In genomic region chr22:20783300-20783673, GRCh38 we compare ENCODE assay signal across 32 cellular contexts. TPM values are rescaled to one million over a fixed set of nuclear protein-coding genes. Genes with fewer than 3 reads are reported as not detected.
"Had no signal": no experiment of that assay in that cellular context is flagged by ENCODE, and none has a peak within 500 bp of the region (broad histone marks: within the 10 kb centered on the region; RNA-seq: fewer than 3 reads in every experiment).

No MANE protein-coding gene starts in this region.

- H3K27me3 ChIP-seq: adrenal gland, ascending aorta, heart right ventricle, stomach, thyroid gland, upper lobe of left lung, vagina had no signal

- ATAC-seq: activated CD4-positive, alpha-beta T cell treated with anti-CD3 and anti-CD28 coated beads for 36 hours; activated CD8-positive, alpha-beta T cell treated with anti-CD3 and anti-CD28 coated beads, Interleukin-2, amount 10 ng/mL, durations not matched to agents 7 days and 5 days; activated T-cell treated with anti-CD3 and anti-CD28 coated beads, Interleukin-2, amount 50 U/mL, for 72 hours; esophagus mucosa; heart right ventricle; left lobe of liver; mucosa of descending colon; natural killer cell treated with Interleukin-12 subunit alpha and Interleukin-12 subunit beta and Interleukin-15 and Interleukin-18, amount 100 ng/mL, for 72 hours; sciatic nerve; stimulated activated effector memory CD8-positive, alpha-beta T cell treated with anti-CD3 and anti-CD28 coated beads, Interleukin-12 subunit alpha, Interleukin-12 subunit beta, amount 100 ng/mL, for 72 hours had no signal

- H3K4me3 ChIP-seq: adrenal gland, ascending aorta, heart right ventricle, lung, mucosa of descending colon, skin epidermis, stomach, thyroid gland, upper lobe of left lung, vagina had no signal

- H3K27me3 Mint-ChIP-seq: activated B cell treated with CpG ODN at 0.5 μM for 24 hours; activated CD4-positive, alpha-beta T cell treated with anti-CD3 and anti-CD28 coated beads for 36 hours; activated naive CD8-positive, alpha-beta T cell treated with anti-CD3 and anti-CD28 coated beads for 36 hours; natural killer cell treated with Interleukin-12 subunit alpha and Interleukin-12 subunit beta and Interleukin-15 and Interleukin-18, amount 100 ng/mL, for 72 hours; progenitor cell of endocrine pancreas had no signal

- H3K27ac Mint-ChIP-seq: activated CD4-positive, alpha-beta T cell treated with anti-CD3 and anti-CD28 coated beads for 36 hours; activated CD8-positive, alpha-beta T cell treated with anti-CD3 and anti-CD28 coated beads, Interleukin-2, amount 10 ng/mL, durations not matched to agents 7 days and 5 days; activated naive CD4-positive, alpha-beta T cell treated with anti-CD3 and anti-CD28 coated beads for 36 hours; activated naive CD8-positive, alpha-beta T cell treated with anti-CD3 and anti-CD28 coated beads for 36 hours; activated T-cell treated with anti-CD3 and anti-CD28 coated beads, Interleukin-2, amount 50 U/mL, for 72 hours; progenitor cell of endocrine pancreas had no signal

- H3K9me3 Mint-ChIP-seq: activated B cell treated with CpG ODN at 0.5 μM for 24 hours; activated naive CD4-positive, alpha-beta T cell treated with anti-CD3 and anti-CD28 coated beads for 36 hours; activated naive CD8-positive, alpha-beta T cell treated with anti-CD3 and anti-CD28 coated beads for 36 hours; activated T-cell treated with anti-CD3 and anti-CD28 coated beads, Interleukin-2, amount 50 U/mL, for 72 hours; natural killer cell treated with Interleukin-12 subunit alpha and Interleukin-12 subunit beta and Interleukin-15 and Interleukin-18, amount 100 ng/mL, for 72 hours; stimulated activated effector memory CD8-positive, alpha-beta T cell treated with anti-CD3 and anti-CD28 coated beads, Interleukin-12 subunit alpha, Interleukin-12 subunit beta, amount 100 ng/mL, for 72 hours had no signal

- H3K36me3 Mint-ChIP-seq: natural killer cell treated with Interleukin-12 subunit alpha and Interleukin-12 subunit beta and Interleukin-15 and Interleukin-18, amount 100 ng/mL, for 72 hours had no signal

- DNase-seq: activated B cell treated with CpG ODN at 0.5 μM for 24 hours; activated CD4-positive, alpha-beta T cell treated with anti-CD3 and anti-CD28 coated beads for 36 hours; activated CD8-positive, alpha-beta T cell treated with anti-CD3 and anti-CD28 coated beads, Interleukin-2, amount 10 ng/mL, durations not matched to agents 7 days and 5 days; activated effector memory CD4-positive, alpha-beta T cell treated with anti-CD3 and anti-CD28 coated beads, Interleukin-2, amount 50 U/mL, for 16 hours; activated naive CD4-positive, alpha-beta T cell treated with anti-CD3 and anti-CD28 coated beads for 36 hours; activated naive CD8-positive, alpha-beta T cell treated with anti-CD3 and anti-CD28 coated beads for 36 hours; activated T-cell treated with anti-CD3 and anti-CD28 coated beads for 4 hours; activated T-cell treated with anti-CD3 and anti-CD28 coated beads, Interleukin-2, amount 50 U/mL, for 72 hours; adrenal gland; caudate nucleus; foreskin fibroblast; heart right ventricle; kidney glomerular epithelial cell; mucosa of descending colon; stimulated activated CD4-positive, alpha-beta T cell treated with anti-CD3 and anti-CD28 coated beads, Interleukin-12 subunit alpha, Interleukin-12 subunit beta, amount 100 ng/mL, for 4 hours; stimulated activated CD4-positive, alpha-beta T cell treated with anti-CD3 and anti-CD28 coated beads, Interleukin-4, amount 100 ng/mL, for 24 hours; stomach; T-helper 2 cell; thyroid gland; upper lobe of left lung had no signal

- H3K9me3 ChIP-seq: adrenal gland, ascending aorta, heart right ventricle, mucosa of descending colon, stomach, thyroid gland, upper lobe of left lung, vagina had no signal

- H3K4me1 ChIP-seq: ascending aorta had no signal

- H3K27ac ChIP-seq: adrenal gland, ascending aorta, heart right ventricle, skin epidermis, stomach, thyroid gland, vagina had no signal

- H3K4me3 Mint-ChIP-seq: activated CD4-positive, alpha-beta T cell treated with anti-CD3 and anti-CD28 coated beads for 36 hours; activated CD8-positive, alpha-beta T cell treated with anti-CD3 and anti-CD28 coated beads, Interleukin-2, amount 10 ng/mL, durations not matched to agents 7 days and 5 days; activated naive CD4-positive, alpha-beta T cell treated with anti-CD3 and anti-CD28 coated beads for 36 hours; activated naive CD8-positive, alpha-beta T cell treated with anti-CD3 and anti-CD28 coated beads for 36 hours; activated T-cell treated with anti-CD3 and anti-CD28 coated beads, Interleukin-2, amount 50 U/mL, for 72 hours; natural killer cell treated with Interleukin-12 subunit alpha and Interleukin-12 subunit beta and Interleukin-15 and Interleukin-18, amount 100 ng/mL, for 72 hours; stimulated activated effector memory CD8-positive, alpha-beta T cell treated with anti-CD3 and anti-CD28 coated beads, Interleukin-12 subunit alpha, Interleukin-12 subunit beta, amount 100 ng/mL, for 72 hours had no signal

RNA-seq across cellular contexts. Expression of gene SERPIND1, which starts 9.4 kb away (rescaled TPM):
- total RNA-seq: activated B cell treated with CpG ODN at 0.5 μM for 24 hours; activated CD4-positive, alpha-beta T cell treated with anti-CD3 and anti-CD28 coated beads for 36 hours; activated CD8-positive, alpha-beta T cell treated with anti-CD3 and anti-CD28 coated beads, Interleukin-2, amount 10 ng/mL, durations not matched to agents 7 days and 5 days; activated naive CD4-positive, alpha-beta T cell treated with anti-CD3 and anti-CD28 coated beads for 36 hours; activated naive CD8-positive, alpha-beta T cell treated with anti-CD3 and anti-CD28 coated beads for 36 hours; activated T-cell treated with anti-CD3 and anti-CD28 coated beads, Interleukin-2, amount 50 U/mL, for 72 hours; ascending aorta; mucosa of descending colon; myocyte; renal cortical epithelial cell; vagina had no signal
